Comparison of ENCODE assay signal across 2 cellular contexts in genomic region chr14:100668352-100668751, GRCh38.
TF ChIP-seq lines count a peak whose summit lies in the region.

No MANE protein-coding gene starts in this region.

TF ChIP-seq in HepG2, 621 proteins besides CTCF, POLR2A, EP300 and RAD21 (continued from another document and continues in another):
- TF ChIP-seq ZNF18 (CRISPR knock-in tag; IDR thresholded peaks at IDR 0.05; ENCODE audit: insufficient replicate concordance) (peak; percentile 63), CERS6 (CRISPR knock-in tag; IDR thresholded peaks at IDR 0.05) (no peak), ZNF350 (CRISPR knock-in tag; IDR thresholded peaks at IDR 0.05; ENCODE audit: borderline replicate concordance, low read depth) (0 out of 2 replicates have a peak, but pooled peaks have one; percentile 30), MTF2 (CRISPR knock-in tag; IDR thresholded peaks at IDR 0.05; ENCODE audit: borderline replicate concordance) (no peak), MED1 (CRISPR knock-in tag; IDR thresholded peaks at IDR 0.05) (0 out of 2 replicates have a peak, but pooled peaks have one; percentile 31), GATAD2A (CRISPR knock-in tag; IDR thresholded peaks at IDR 0.05) (0 out of 2 replicates have a peak, but pooled peaks have one; percentile 48), GABPB1 (CRISPR knock-in tag; IDR thresholded peaks at IDR 0.05) (peak; percentile 23; the same call in 1 of the 2 replicates), TFAP4 (IDR thresholded peaks at IDR 0.05; ENCODE audit: borderline replicate concordance, low read depth) (peak; percentile 12; the same call in 1 of the 2 replicates), ZFP36 (IDR thresholded peaks at IDR 0.05; ENCODE audit: borderline replicate concordance, low read depth, low read length, partially characterized antibody) (no peak), HNF4G (IDR thresholded peaks at IDR 0.05; ENCODE audit: borderline replicate concordance, low read depth, low read length) (peak; percentile 62), HNF4G (CRISPR knock-in tag; IDR thresholded peaks at IDR 0.05; ENCODE audit: borderline replicate concordance, low read depth) (no peak; the same call in 1 of the 2 replicates), ZMYM3 (CRISPR knock-in tag; IDR thresholded peaks at IDR 0.05) (peak; percentile 34; the same call in 1 of the 2 replicates)
- TF ChIP-seq, protein P1, sequence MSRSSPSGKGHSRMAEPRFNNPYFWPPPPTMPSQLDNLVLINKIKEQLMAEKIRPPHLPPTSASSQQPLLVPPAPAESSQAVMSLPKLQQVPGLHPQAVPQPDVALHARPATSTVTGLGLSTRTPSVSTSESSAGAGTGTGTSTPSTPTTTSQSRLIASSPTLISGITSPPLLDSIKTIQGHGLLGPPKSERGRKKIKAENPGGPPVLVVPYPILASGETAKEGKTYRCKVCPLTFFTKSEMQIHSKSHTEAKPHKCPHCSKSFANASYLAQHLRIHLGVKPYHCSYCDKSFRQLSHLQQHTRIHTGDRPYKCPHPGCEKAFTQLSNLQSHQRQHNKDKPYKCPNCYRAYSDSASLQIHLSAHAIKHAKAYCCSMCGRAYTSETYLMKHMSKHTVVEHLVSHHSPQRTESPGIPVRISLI (CRISPR knock-in tag; IDR thresholded peaks at IDR 0.05; ENCODE audit: borderline replicate concordance), result 0 out of 2 replicates have a peak, but pooled peaks have one; percentile 27
- TF ChIP-seq, protein P2, sequence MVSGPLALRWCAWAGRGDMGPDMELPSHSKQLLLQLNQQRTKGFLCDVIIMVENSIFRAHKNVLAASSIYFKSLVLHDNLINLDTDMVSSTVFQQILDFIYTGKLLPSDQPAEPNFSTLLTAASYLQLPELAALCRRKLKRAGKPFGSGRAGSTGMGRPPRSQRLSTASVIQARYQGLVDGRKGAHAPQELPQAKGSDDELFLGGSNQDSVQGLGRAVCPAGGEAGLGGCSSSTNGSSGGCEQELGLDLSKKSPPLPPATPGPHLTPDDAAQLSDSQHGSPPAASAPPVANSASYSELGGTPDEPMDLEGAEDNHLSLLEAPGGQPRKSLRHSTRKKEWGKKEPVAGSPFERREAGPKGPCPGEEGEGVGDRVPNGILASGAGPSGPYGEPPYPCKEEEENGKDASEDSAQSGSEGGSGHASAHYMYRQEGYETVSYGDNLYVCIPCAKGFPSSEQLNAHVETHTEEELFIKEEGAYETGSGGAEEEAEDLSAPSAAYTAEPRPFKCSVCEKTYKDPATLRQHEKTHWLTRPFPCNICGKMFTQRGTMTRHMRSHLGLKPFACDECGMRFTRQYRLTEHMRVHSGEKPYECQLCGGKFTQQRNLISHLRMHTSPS (CRISPR knock-in tag; IDR thresholded peaks at IDR 0.05; ENCODE audit: low read depth), result 0 out of 2 replicates have a peak, but pooled peaks have one; percentile 35
- TF ChIP-seq, protein P3, sequence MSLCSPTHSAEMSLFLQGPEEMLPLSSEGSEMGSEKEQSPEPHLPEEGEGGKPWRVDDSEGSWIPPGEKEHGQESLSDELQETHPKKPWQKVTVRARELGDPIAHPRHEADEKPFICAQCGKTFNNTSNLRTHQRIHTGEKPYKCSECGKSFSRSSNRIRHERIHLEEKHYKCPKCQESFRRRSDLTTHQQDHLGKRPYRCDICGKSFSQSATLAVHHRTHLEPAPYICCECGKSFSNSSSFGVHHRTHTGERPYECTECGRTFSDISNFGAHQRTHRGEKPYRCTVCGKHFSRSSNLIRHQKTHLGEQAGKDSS (CRISPR knock-in tag; IDR thresholded peaks at IDR 0.05; ENCODE audit: borderline replicate concordance, low read depth), result 0 out of 2 replicates have a peak, but pooled peaks have one; percentile 85
- TF ChIP-seq, protein P4, sequence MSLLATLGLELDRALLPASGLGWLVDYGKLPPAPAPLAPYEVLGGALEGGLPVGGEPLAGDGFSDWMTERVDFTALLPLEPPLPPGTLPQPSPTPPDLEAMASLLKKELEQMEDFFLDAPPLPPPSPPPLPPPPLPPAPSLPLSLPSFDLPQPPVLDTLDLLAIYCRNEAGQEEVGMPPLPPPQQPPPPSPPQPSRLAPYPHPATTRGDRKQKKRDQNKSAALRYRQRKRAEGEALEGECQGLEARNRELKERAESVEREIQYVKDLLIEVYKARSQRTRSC (CRISPR knock-in tag; IDR thresholded peaks at IDR 0.05; ENCODE audit: low read depth), result 0 out of 2 replicates have a peak, but pooled peaks have one; percentile 55

TF ChIP-seq in neural cell, 6 proteins besides CTCF, POLR2A, EP300 and RAD21 (continued from another document):
- TF ChIP-seq, protein P5, sequence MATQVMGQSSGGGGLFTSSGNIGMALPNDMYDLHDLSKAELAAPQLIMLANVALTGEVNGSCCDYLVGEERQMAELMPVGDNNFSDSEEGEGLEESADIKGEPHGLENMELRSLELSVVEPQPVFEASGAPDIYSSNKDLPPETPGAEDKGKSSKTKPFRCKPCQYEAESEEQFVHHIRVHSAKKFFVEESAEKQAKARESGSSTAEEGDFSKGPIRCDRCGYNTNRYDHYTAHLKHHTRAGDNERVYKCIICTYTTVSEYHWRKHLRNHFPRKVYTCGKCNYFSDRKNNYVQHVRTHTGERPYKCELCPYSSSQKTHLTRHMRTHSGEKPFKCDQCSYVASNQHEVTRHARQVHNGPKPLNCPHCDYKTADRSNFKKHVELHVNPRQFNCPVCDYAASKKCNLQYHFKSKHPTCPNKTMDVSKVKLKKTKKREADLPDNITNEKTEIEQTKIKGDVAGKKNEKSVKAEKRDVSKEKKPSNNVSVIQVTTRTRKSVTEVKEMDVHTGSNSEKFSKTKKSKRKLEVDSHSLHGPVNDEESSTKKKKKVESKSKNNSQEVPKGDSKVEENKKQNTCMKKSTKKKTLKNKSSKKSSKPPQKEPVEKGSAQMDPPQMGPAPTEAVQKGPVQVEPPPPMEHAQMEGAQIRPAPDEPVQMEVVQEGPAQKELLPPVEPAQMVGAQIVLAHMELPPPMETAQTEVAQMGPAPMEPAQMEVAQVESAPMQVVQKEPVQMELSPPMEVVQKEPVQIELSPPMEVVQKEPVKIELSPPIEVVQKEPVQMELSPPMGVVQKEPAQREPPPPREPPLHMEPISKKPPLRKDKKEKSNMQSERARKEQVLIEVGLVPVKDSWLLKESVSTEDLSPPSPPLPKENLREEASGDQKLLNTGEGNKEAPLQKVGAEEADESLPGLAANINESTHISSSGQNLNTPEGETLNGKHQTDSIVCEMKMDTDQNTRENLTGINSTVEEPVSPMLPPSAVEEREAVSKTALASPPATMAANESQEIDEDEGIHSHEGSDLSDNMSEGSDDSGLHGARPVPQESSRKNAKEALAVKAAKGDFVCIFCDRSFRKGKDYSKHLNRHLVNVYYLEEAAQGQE (IDR thresholded peaks at IDR 0.05; ENCODE audit: borderline replicate concordance), result no peak
